8 cellular contexts compared by ENCODE assay signal in the genomic region with DNA sequence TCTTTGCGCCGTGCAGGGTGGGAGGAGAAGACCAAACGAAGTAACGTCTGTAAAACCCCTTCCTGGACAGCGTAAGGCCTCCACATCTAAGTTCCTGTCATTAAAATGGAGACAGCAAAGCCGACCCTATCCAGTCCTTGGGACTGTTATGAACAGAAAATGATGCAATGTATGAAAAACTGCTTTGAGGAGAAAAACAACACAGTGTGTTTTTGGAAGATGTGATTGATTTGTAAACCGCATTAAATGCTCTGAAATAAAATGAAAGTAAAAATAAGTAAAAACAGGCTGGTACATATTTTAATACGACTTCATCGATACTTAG. TPM values are rescaled to one million over a fixed set of nuclear protein-coding genes. Genes with fewer than 3 reads are reported as not detected.
DNase-seq lines count a peak whose midpoint lies in the region; ATAC-seq and TF ChIP-seq lines count a peak whose summit lies in the region.

No MANE protein-coding gene starts in this region.

- H3K36me3 ChIP-seq in A673 (ENCODE audit: insufficient read depth, low read length, poor library complexity, severe bottlenecking) (no peaks in the 10 kb centered on the region), adrenal gland (replicated peaks in 1 of 2) (no peaks in the 10 kb centered on the region), mesodermal cell (ENCODE audit: control insufficient read depth, insufficient read depth, low read length) (peaks cover 11% of the 10 kb centered on the region)

- H3K4me3 ChIP-seq in A673 (ENCODE audit: low read depth, low read length, poor library complexity, severe bottlenecking), result peak overlapping the region; percentile 98
- H3K4me3 ChIP-seq in adrenal gland, result peak overlapping the region in 3 of 4 donors; percentile 61 to 86 (median 77)
- peak overlapping the region; percentile 96 for H3K4me3 ChIP-seq in mesodermal cell (ENCODE audit: extremely low read depth, insufficient read depth, low read length, poor library complexity, severe bottlenecking)

- DNase-seq in A673 (ENCODE audit: low spot score) (no peak), adrenal gland (no peak), NCI-H524 treated with DMSO at 0.1 percent for 48 hours (lab: John Stamatoyannopoulos, UW) (no peak), nucleus accumbens (lab: John Stamatoyannopoulos, UW) (no peak), mesenteric fat pad (ENCODE audit: low spot score) (no peak)

- BruUV-seq in A673 (replicated peaks; lab: Mats Ljungman, UMichigan), result no TSS peak

- H3K27me3 ChIP-seq in A673 (replicated peaks; ENCODE audit: insufficient read depth, low read depth, low read length, poor library complexity) (no peaks in the 10 kb centered on the region), adrenal gland (no peaks in the 10 kb centered on the region)

- CTCF ChIA-PET in A673 (lab: Charles Lee), result interaction anchor here (0.5 kb wide), 1 partner anchor 378 kb away, joined by 4 read pairs; a partner anchor contains a TSS

- TF ChIP-seq CTCF in A673 (conservative IDR thresholded peaks at IDR 0.05; ENCODE audit: low read depth, low read length) (no peak), adrenal gland (IDR thresholded peaks at IDR 0.05) (no peak)

- peaks cover 3% of the 10 kb centered on the region for H3K4me1 ChIP-seq in A673 (ENCODE audit: insufficient read depth, low read length, poor library complexity, severe bottlenecking)
- H3K4me1 ChIP-seq in adrenal gland (replicated peaks in 1 of 2), result peaks cover 9 to 19% of the 10 kb centered on the region in 2 donors
- peaks cover 8% of the 10 kb centered on the region for H3K4me1 ChIP-seq in mesodermal cell (ENCODE audit: control insufficient read depth, insufficient read depth, low read length, poor library complexity, severe bottlenecking)

- POLR2A ChIA-PET in A673 (lab: Charles Lee; ENCODE audit: low non-redundant PET), result no interaction called here

- no peak for TF ChIP-seq POLR2A in adrenal gland (IDR thresholded peaks at IDR 0.05)

- 51 to 59% (median 55%) methylated on average over 9 of the region's 9 CpGs for WGBS in adrenal gland, 4 donors
- 77 to 97% methylated on average over 5 to 9 of the region's 9 CpGs for WGBS in mesodermal cell (ENCODE audit: insufficient coverage in 2 of 2), 2 experiments

- H3K27ac ChIP-seq in A673 (ENCODE audit: low read depth, low read length, poor library complexity, severe bottlenecking) (peak overlapping the region; percentile 66), adrenal gland (peak overlapping the region in 1 of 5 donors; percentile 84), mesodermal cell (ENCODE audit: low read depth, low read length, severe bottlenecking) (no peak overlapping the region)

- ATAC-seq in HG03565 (IDR thresholded peaks at IDR 0.05; ENCODE audit: unreplicated experiment) (peak; percentile 31), HG02571 (IDR thresholded peaks at IDR 0.05; ENCODE audit: unreplicated experiment) (no peak)

- intact Hi-C loops in A673 (cut with micrococcal nuclease; ENCODE audit: unreplicated experiment), result no loop called here
- intact Hi-C loops in adrenal gland (cut with DNase I), result no loop called here

- H3K9me3 ChIP-seq in A673 (ENCODE audit: low read depth, low read length, poor library complexity, severe bottlenecking) (no peaks in the 10 kb centered on the region), adrenal gland (replicated peaks in 1 of 3) (no peaks in the 10 kb centered on the region), mesodermal cell (ENCODE audit: control insufficient read depth, low read length) (peaks cover 7% of the 10 kb centered on the region)

RNA-seq across cellular contexts. Expression of a gene that starts 0.8 kb away (rescaled TPM):
- total RNA-seq in A673 (2021) (27.8 and 30.5 TPM in 2 replicates), adrenal gland (10 to 100 TPM; 15.4 to 31.6 (median 17.9) TPM), mesenteric fat pad (21.5 TPM)
- 1 to 10 TPM; 5.2 to 9.3 (median 6.7) TPM for polyA plus RNA-seq in adrenal gland
- polyA plus RNA-seq in mesodermal cell (2013, experiment 1 of 2), result 6.7 TPM
- polyA plus RNA-seq in mesodermal cell (2013, experiment 2 of 2), result 5.7 TPM

RNA-seq across cellular contexts. Expression of a gene that starts 18.9 kb away (rescaled TPM):
- total RNA-seq in A673 (2021) (4.3 and 7.2 TPM in 2 replicates), adrenal gland (10 to 100 TPM in 5 of 8 donors, 1 to 10 TPM in 3; 6.3 to 16.2 (median 12.1) TPM), mesenteric fat pad (50.3 TPM)
- polyA plus RNA-seq in adrenal gland, result 10 to 100 TPM in 2 of 3 donors, 1 to 10 TPM in 1; 8.2 to 33.2 (median 31.4) TPM
- polyA plus RNA-seq in mesodermal cell (2013, experiment 1 of 2), result not detected
- 0.51 TPM for polyA plus RNA-seq in mesodermal cell (2013, experiment 2 of 2)
